14 cellular contexts compared by ENCODE assay signal in genomic region chrX:15956684-15957083, GRCh38.
DNase-seq lines count a peak whose midpoint lies in the region; TF ChIP-seq lines count a peak whose summit lies in the region.
"Had no signal": no experiment of that assay in that cellular context is flagged by ENCODE, and none has a peak within 500 bp of the region (broad histone marks: within the 10 kb centered on the region; RNA-seq: fewer than 3 reads in every experiment).

No MANE protein-coding gene starts in this region.

- H3K36me3 ChIP-seq in breast epithelium: no peaks in the 10 kb centered on the region
- no peaks in the 10 kb centered on the region for H3K36me3 ChIP-seq in iPS-18a (ENCODE audit: control insufficient read depth, low read depth, low read length)
- no peaks in the 10 kb centered on the region for H3K36me3 ChIP-seq in Karpas-422 (ENCODE audit: insufficient read depth, low read length)
- H3K36me3 ChIP-seq: tibial artery had no signal

- H3K9me3 ChIP-seq in breast epithelium: no peaks in the 10 kb centered on the region
- no peaks in the 10 kb centered on the region for H3K9me3 ChIP-seq in iPS-18a (ENCODE audit: control insufficient read depth, low read depth, low read length)
- no peaks in the 10 kb centered on the region for H3K9me3 ChIP-seq in Karpas-422 (ENCODE audit: low read length)
- H3K9me3 ChIP-seq: tibial artery had no signal

- H3K4me3 ChIP-seq in breast epithelium (no peak overlapping the region), iPS-18a (ENCODE audit: low read length) (no peak overlapping the region), Karpas-422 (ENCODE audit: low read length) (no peak overlapping the region)
- H3K4me3 ChIP-seq: lung, tibial artery had no signal

- no peaks in the 10 kb centered on the region for H3K9me3 Mint-ChIP-seq in MCF 10A (ENCODE audit: unreplicated experiment)

- peak overlapping the region; percentile 66 for H3K27ac Mint-ChIP-seq in MCF 10A (ENCODE audit: low read depth, unreplicated experiment)

- no peaks in the 10 kb centered on the region for H4K20me1 ChIP-seq in Karpas-422 (ENCODE audit: insufficient read depth, low read depth, low read length)

- H3K4me1 Mint-ChIP-seq in MCF 10A (ENCODE audit: insufficient read depth, unreplicated experiment): peaks cover 8% of the 10 kb centered on the region

- H3K27me3 Mint-ChIP-seq in MCF 10A (ENCODE audit: insufficient read depth, unreplicated experiment): peaks cover 13% of the 10 kb centered on the region

- H3K9ac ChIP-seq in iPS-18a (ENCODE audit: low read length) (peak overlapping the region; percentile 48), Karpas-422 (ENCODE audit: low read length) (no peak overlapping the region)

- H3K27me3 ChIP-seq in breast epithelium: peaks cover 0 to 12% of the 10 kb centered on the region in 2 donors
- no peaks in the 10 kb centered on the region for H3K27me3 ChIP-seq in iPS-18a (ENCODE audit: control insufficient read depth, insufficient read depth, low read length)
- H3K27me3 ChIP-seq in Karpas-422 (ENCODE audit: low read length): no peaks in the 10 kb centered on the region
- H3K27me3 ChIP-seq: tibial artery had no signal

- H3K36me3 Mint-ChIP-seq in MCF 10A (ENCODE audit: insufficient read depth, unreplicated experiment): no peaks in the 10 kb centered on the region

- no peaks in the 10 kb centered on the region for H3K4me1 ChIP-seq in breast epithelium
- peaks cover 17% of the 10 kb centered on the region for H3K4me1 ChIP-seq in iPS-18a (ENCODE audit: control insufficient read depth, low read depth, low read length)
- no peaks in the 10 kb centered on the region for H3K4me1 ChIP-seq in Karpas-422 (ENCODE audit: low read length)
- H3K4me1 ChIP-seq: tibial artery had no signal

- TF ChIP-seq POLR2A in breast epithelium (IDR thresholded peaks at IDR 0.05): no peak
- TF ChIP-seq POLR2A in erythroblast (IDR thresholded peaks at IDR 0.05; ENCODE audit: low read length): no peak

- CTCF ChIA-PET in MCF 10A (lab: Yijun Ruan, JAX): interaction anchor here (0.8 kb wide), 1 partner anchor 16 kb away, joined by 3 read pairs; no protein-coding TSS in a partner anchor

- no peak overlapping the region for H3K4me2 ChIP-seq in Karpas-422 (ENCODE audit: low read depth, low read length, poor library complexity, severe bottlenecking)

- H3K27ac ChIP-seq in breast epithelium (no peak overlapping the region), iPS-18a (ENCODE audit: low read length) (peak overlapping the region; percentile 59), Karpas-422 (ENCODE audit: low read length) (no peak overlapping the region)
- H3K27ac ChIP-seq: tibial artery had no signal

- BruUV-seq in MCF 10A (replicated peaks; lab: Mats Ljungman, UMichigan): no TSS peak

- intact Hi-C loops in MCF 10A (cut with micrococcal nuclease): no loop called here
- intact Hi-C loops in breast epithelium (cut with DNase I; ENCODE audit: low total_unique reads): no loop called here

- POLR2A ChIA-PET in MCF 10A (lab: Yijun Ruan, JAX): interaction anchor here (1.2 kb wide), 1 partner anchor 763 kb away, joined by 3 read pairs; the partner anchor contains the start of gene SYAP1

- H2AFZ ChIP-seq in Karpas-422 (ENCODE audit: low read length): no peak overlapping the region

- no peaks in the 10 kb centered on the region for H3K79me2 ChIP-seq in Karpas-422 (ENCODE audit: low read length)

- H3K9me2 ChIP-seq in Karpas-422 (replicated peaks; ENCODE audit: insufficient read depth, low read length): no peaks in the 10 kb centered on the region

- DNase-seq in MCF 10A (ENCODE audit: unreplicated experiment): peak; percentile 71
- DNase-seq in breast epithelium (ENCODE audit: low spot score in 2 of 2): no peak
- peak; percentile 39 for DNase-seq in astrocyte of the hippocampus (ENCODE audit: low read depth, low spot score)
- no peak for DNase-seq in GM19238 (ENCODE audit: insufficient read length, low spot score)
- no peak for DNase-seq in Karpas-422
- DNase-seq in Ammon's horn (ENCODE audit: low spot score): no peak
- no peak for DNase-seq in erythroblast (lab: John Stamatoyannopoulos, UW)
- DNase-seq: amniotic stem cell, COR-L47, NCI-H526, SIG-M5, tibial artery had no signal

- TF ChIP-seq CTCF in MCF 10A (IDR thresholded peaks at IDR 0.05; ENCODE audit: unreplicated experiment): no peak
- TF ChIP-seq CTCF in breast epithelium (IDR thresholded peaks at IDR 0.05): no peak

- no peak overlapping the region for H3K4me3 Mint-ChIP-seq in MCF 10A (ENCODE audit: unreplicated experiment)

Comparison
In these comparisons a context has a peak if more than half of its experiments do, and no peak if none do; other contexts are left out.
1. DNase-seq: peak in MCF 10A (single experiment) and astrocyte of the hippocampus (single experiment); none in breast epithelium (0 of 2), GM19238 (single experiment), Karpas-422 (single experiment), Ammon's horn (single experiment) and erythroblast (0 of 2).